Comparison of ENCODE assay signal across 14 cellular contexts in the genomic region with DNA sequence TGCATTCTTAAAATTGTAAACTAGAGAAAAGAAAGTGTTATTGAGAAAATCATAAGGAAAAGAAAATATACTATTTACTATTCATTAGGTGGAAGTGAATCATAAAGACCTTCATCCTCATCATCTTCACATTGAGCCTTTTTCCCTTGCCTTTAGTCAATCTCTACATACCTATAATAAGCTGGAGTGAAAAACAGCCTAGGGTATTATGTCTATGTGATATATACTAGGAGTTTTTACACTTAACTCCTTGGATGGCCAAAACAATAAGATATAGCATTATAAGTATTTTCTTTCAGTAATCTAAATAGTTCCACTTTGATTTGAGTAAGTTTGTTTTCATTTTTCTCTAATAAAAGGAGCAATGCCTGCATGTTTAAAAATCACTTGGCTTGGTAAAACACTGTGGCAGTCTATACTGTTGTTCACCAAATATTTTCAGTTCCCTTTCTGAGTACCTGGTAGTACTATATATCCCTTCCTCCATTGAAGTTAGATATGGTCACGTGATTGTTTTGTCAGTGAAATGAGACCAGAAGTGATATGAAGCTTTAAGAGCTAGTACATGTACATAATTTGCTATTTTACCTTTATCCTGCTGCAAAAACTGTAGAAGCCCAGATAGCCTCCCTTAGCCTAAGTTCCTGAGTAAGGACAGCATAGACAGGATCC.
DNase-seq lines count a peak whose midpoint lies in the region; ATAC-seq lines count a peak whose summit lies in the region.
"Had no signal": no experiment of that assay in that cellular context is flagged by ENCODE, and none has a peak within 500 bp of the region (broad histone marks: within the 10 kb centered on the region; RNA-seq: fewer than 3 reads in every experiment).

No MANE protein-coding gene starts in this region.

- H3K4me2 ChIP-seq in GM23248 (ENCODE audit: unreplicated experiment) (peak overlapping the region; percentile 31), mesenchymal stem cell (ENCODE audit: low read length, poor library complexity, severe bottlenecking) (no peak overlapping the region)

- H3K9ac ChIP-seq in GM23248, result no peak overlapping the region
- H3K9ac ChIP-seq in mesenchymal stem cell (ENCODE audit: low read length), result no peak overlapping the region

- no peaks in the 10 kb centered on the region for H3K27me3 Mint-ChIP-seq in T-helper 17 cell

- no peak overlapping the region for H3K27ac Mint-ChIP-seq in T-helper 17 cell
- H3K27ac Mint-ChIP-seq: natural killer cell; stimulated activated naive CD8-positive, alpha-beta T cell treated with anti-CD3 and anti-CD28 coated beads, Interleukin-15, amount 100 ng/mL, for 72 hours had no signal

- peaks cover 5% of the 10 kb centered on the region; the same call in 1 of the 2 replicates for H4K20me1 ChIP-seq in GM23248 (ENCODE audit: insufficient read depth)

- no peak overlapping the region for H2AK5ac ChIP-seq in mesenchymal stem cell (ENCODE audit: low read length, severe bottlenecking)

- H3K4me1 Mint-ChIP-seq in T-helper 17 cell, result no peaks in the 10 kb centered on the region
- H3K4me1 Mint-ChIP-seq: natural killer cell; stimulated activated naive CD8-positive, alpha-beta T cell treated with anti-CD3 and anti-CD28 coated beads, Interleukin-15, amount 100 ng/mL, for 72 hours had no signal

- H3K9me2 ChIP-seq in GM23248 (ENCODE audit: insufficient read depth), result no peaks in the 10 kb centered on the region

- no peak overlapping the region for H4K8ac ChIP-seq in mesenchymal stem cell (ENCODE audit: low read length)

- no peak overlapping the region for H4K91ac ChIP-seq in mesenchymal stem cell (ENCODE audit: low read length)

- H2BK5ac ChIP-seq in mesenchymal stem cell (ENCODE audit: low read depth, low read length, poor library complexity, severe bottlenecking), result no peak overlapping the region

- H3K14ac ChIP-seq in mesenchymal stem cell (ENCODE audit: low read length in 2 of 2), result no peak overlapping the region

- H2BK12ac ChIP-seq in mesenchymal stem cell (ENCODE audit: low read length in 2 of 2), result no peak overlapping the region

- H2BK120ac ChIP-seq in mesenchymal stem cell (ENCODE audit: low read depth, low read length), result no peak overlapping the region

- peak; percentile 93 for ATAC-seq in GM18909 (IDR thresholded peaks at IDR 0.05; ENCODE audit: poor library complexity, unreplicated experiment)
- peak; percentile 89 for ATAC-seq in HG03432 (IDR thresholded peaks at IDR 0.05; ENCODE audit: unreplicated experiment)
- no peak for ATAC-seq in T-helper 17 cell
- ATAC-seq: natural killer cell; stimulated activated naive CD8-positive, alpha-beta T cell treated with anti-CD3 and anti-CD28 coated beads, Interleukin-15, amount 100 ng/mL, for 72 hours had no signal

- H3K18ac ChIP-seq in mesenchymal stem cell (ENCODE audit: low read depth in 1 of 2, low read length in 2 of 2), result no peak overlapping the region

- in situ Hi-C loops in GM23248 (cut with MboI), result no loop called here

- no peak overlapping the region for H3K4ac ChIP-seq in mesenchymal stem cell (ENCODE audit: low read depth in 1 of 2, low read length in 2 of 2)

- H3K4me3 ChIP-seq in GM23248, result no peak overlapping the region
- H3K4me3 ChIP-seq in mesenchymal stem cell (ENCODE audit: insufficient read depth in 1 of 2, low read depth in 1 of 2, low read length in 2 of 2), result no peak overlapping the region

- no peak overlapping the region for H3K23ac ChIP-seq in mesenchymal stem cell (ENCODE audit: low read length in 2 of 2)

- H3K79me2 ChIP-seq in GM23248 (ENCODE audit: insufficient read depth), result peaks cover 19% of the 10 kb centered on the region; the same call in 1 of the 2 replicates

- H3K9me3 ChIP-seq in GM23248 (ENCODE audit: low read depth), result peaks cover 4% of the 10 kb centered on the region
- no peaks in the 10 kb centered on the region for H3K9me3 ChIP-seq in T-helper 17 cell (ENCODE audit: control insufficient read depth, low read length, poor library complexity, severe bottlenecking)
- peaks cover 19% of the 10 kb centered on the region for H3K9me3 ChIP-seq in mesenchymal stem cell (ENCODE audit: control insufficient read depth, low read length)

- H3K27ac ChIP-seq in GM23248 (peak overlapping the region; percentile 43), mesenchymal stem cell (ENCODE audit: low read length, poor library complexity, severe bottlenecking) (no peak overlapping the region)

- WGBS in GM23248 (ENCODE audit: low coverage in 1 of 2, low lambda C conversion rate in 2 of 2, missing lambda C conversion rate in 2 of 2), 2 experiments, result 96 to 100% methylated on average over 1 of the region's 1 CpG
- WGBS in mesenchymal stem cell, result no CpG with 5 or more reads among the region's 1 CpG

- H3K36me3 ChIP-seq in GM23248 (ENCODE audit: low read depth) (peaks cover 4% of the 10 kb centered on the region; the same call in 1 of the 2 replicates), mesenchymal stem cell (ENCODE audit: control insufficient read depth in 1 of 2, insufficient read depth in 2 of 2, low read depth in 1 of 2, low read length in 2 of 2) (peaks cover 0 to 11% of the 10 kb centered on the region in 2 experiments)

- DNase-seq in GM23248 (no peak), germinal center (ENCODE audit: low spot score) (peak; percentile 17), RKO (ENCODE audit: low spot score) (no peak), T-helper 17 cell (no peak), mesenchymal stem cell (no peak)
- no peak for DNase-seq in activated CD4-positive, CD25-positive, alpha-beta regulatory T cell treated with anti-CD3 and anti-CD28 coated beads, Interleukin-2, amount 50 U/mL, for 72 hours
- DNase-seq: DMS 273 treated with DMSO at 0.1 percent for 48 hours; natural killer cell; NCI-H510A treated with DMSO at 0.1 percent for 48 hours; stimulated activated CD4-positive, alpha-beta T cell treated with anti-CD3 and anti-CD28 coated beads, Interleukin-15, amount 100 ng/mL, for 24 hours; stimulated activated naive CD8-positive, alpha-beta T cell treated with anti-CD3 and anti-CD28 coated beads, Interleukin-15, amount 100 ng/mL, for 72 hours; T-helper 1 cell had no signal

- H3K36me3 Mint-ChIP-seq in T-helper 17 cell (ENCODE audit: low read depth), result peaks cover 3% of the 10 kb centered on the region
- H3K36me3 Mint-ChIP-seq: natural killer cell had no signal

- H3F3A ChIP-seq in GM23248 (ENCODE audit: insufficient read depth), result peaks cover 17% of the 10 kb centered on the region

- no peak overlapping the region for H2BK15ac ChIP-seq in mesenchymal stem cell (ENCODE audit: low read depth, poor library complexity, severe bottlenecking)

- H3K4me1 ChIP-seq in GM23248 (ENCODE audit: insufficient read depth), result peaks cover 12% of the 10 kb centered on the region
- no peaks in the 10 kb centered on the region for H3K4me1 ChIP-seq in mesenchymal stem cell (ENCODE audit: control insufficient read depth, insufficient read depth, low read depth, low read length)

- H3K79me1 ChIP-seq in mesenchymal stem cell (replicated peaks; ENCODE audit: low read length, poor library complexity, severe bottlenecking), result peaks cover 1% of the 10 kb centered on the region

- no peak overlapping the region for H3K4me3 Mint-ChIP-seq in T-helper 17 cell
- H3K4me3 Mint-ChIP-seq: natural killer cell; stimulated activated naive CD8-positive, alpha-beta T cell treated with anti-CD3 and anti-CD28 coated beads, Interleukin-15, amount 100 ng/mL, for 72 hours had no signal

- H2AFZ ChIP-seq in GM23248 (no peak overlapping the region), mesenchymal stem cell (ENCODE audit: low read depth, low read length) (no peak overlapping the region)

- H3K27me3 ChIP-seq in GM23248 (replicated peaks; ENCODE audit: insufficient read depth) (no peaks in the 10 kb centered on the region), mesenchymal stem cell (ENCODE audit: control insufficient read depth in 1 of 2, insufficient read depth in 1 of 2, low read length in 2 of 2) (no peaks in the 10 kb centered on the region)
